ENCODE assay signal across 8 cellular contexts in the genomic region with DNA sequence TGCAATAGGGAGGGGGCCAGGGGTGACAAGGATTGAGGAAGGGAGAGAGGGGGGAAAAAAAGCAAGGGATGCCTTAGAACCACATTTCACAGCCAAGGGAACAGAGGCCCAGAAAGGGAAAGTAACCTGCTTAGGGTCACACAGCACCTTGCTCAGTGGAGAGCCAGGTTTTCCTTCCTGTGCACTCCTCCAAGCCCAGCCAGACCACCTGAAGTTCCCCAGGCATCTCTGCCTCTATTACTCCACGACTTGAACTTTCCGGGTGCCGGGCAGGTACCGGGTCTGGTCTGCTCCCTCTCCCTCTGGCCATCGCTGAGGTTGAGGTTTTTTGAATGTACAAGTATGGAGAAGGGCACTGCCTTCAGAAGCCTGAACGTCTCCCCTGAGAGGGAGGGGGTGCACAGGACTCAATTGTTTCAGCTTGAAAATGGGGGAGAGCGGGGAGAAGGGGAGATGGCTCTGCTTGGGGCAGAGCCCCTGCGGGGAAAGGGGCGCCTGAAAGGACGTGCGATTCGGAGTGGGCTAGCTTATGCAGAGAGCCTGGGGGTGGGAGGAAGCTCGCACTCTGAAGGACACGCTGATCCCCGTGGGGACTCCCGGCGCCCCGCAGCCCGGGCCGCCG. TPM values are rescaled to one million over a fixed set of nuclear protein-coding genes. Genes with fewer than 3 reads are reported as not detected.
DNase-seq lines count a peak whose midpoint lies in the region; ATAC-seq and TF ChIP-seq lines count a peak whose summit lies in the region.

No MANE protein-coding gene starts in this region.

- peak overlapping the region; percentile 99; the same call in 1 of the 2 replicates for H3K9ac ChIP-seq in iPS-20b (ENCODE audit: low read depth, low read length)

- peaks cover 3% of the 10 kb centered on the region for H3K36me3 Mint-ChIP-seq in T-helper 2 cell treated with Interferon-gamma antibody and Interleukin-4, amounts not matched to agents 5 μg/mL and 100 μg/mL, for 36 hours (ENCODE audit: low read depth)
- H3K36me3 Mint-ChIP-seq in activated T-helper 1 cell treated with anti-CD3 and anti-CD28 coated beads, Interleukin-12 subunit alpha, Interleukin-12 subunit beta, Interleukin-2, Interleukin-4 antibody, amounts not matched to agents 30 ng/mL and 10 ng/mL and 1 ng/mL, durations not matched to agents 14 hours and 24 hours and 36 hours (ENCODE audit: low read depth), result no peaks in the 10 kb centered on the region

- no peak for DNase-seq in T-helper 2 cell treated with Interferon-gamma antibody and Interleukin-4, amounts not matched to agents 5 μg/mL and 100 μg/mL, for 36 hours (ENCODE audit: low spot score)
- DNase-seq in T-helper 2 cell, result no peak
- no peak for DNase-seq in activated T-helper 1 cell treated with anti-CD3 and anti-CD28 coated beads, Interleukin-12 subunit alpha, Interleukin-12 subunit beta, Interleukin-2, Interleukin-4 antibody, amounts not matched to agents 30 ng/mL and 10 ng/mL and 1 ng/mL, durations not matched to agents 14 hours and 24 hours and 36 hours (ENCODE audit: low spot score)
- no peak for DNase-seq in thoracic aorta (ENCODE audit: low spot score)
- no peak for DNase-seq in effector CD4-positive, alpha-beta T cell

- H3K9me3 ChIP-seq in iPS-20b (ENCODE audit: insufficient read depth, low read depth, low read length), result no peaks in the 10 kb centered on the region
- H3K9me3 ChIP-seq in thoracic aorta, result no peaks in the 10 kb centered on the region

- TF ChIP-seq CTCF in thoracic aorta (IDR thresholded peaks at IDR 0.05), result no peak

- ATAC-seq in thoracic aorta (ENCODE audit: insufficient number of reproducible peaks, low FRiP score, low read depth), result no peak
- ATAC-seq in esophagus mucosa, result no peak
- no peak for ATAC-seq in GM21737 (IDR thresholded peaks at IDR 0.05; ENCODE audit: unreplicated experiment)

- H3K27ac ChIP-seq in iPS-20b (ENCODE audit: low read length) (peak overlapping the region; percentile 99), thoracic aorta (peak overlapping the region; percentile 100)

- H3K27me3 Mint-ChIP-seq in T-helper 2 cell treated with Interferon-gamma antibody and Interleukin-4, amounts not matched to agents 5 μg/mL and 100 μg/mL, for 36 hours (ENCODE audit: low read depth), result peaks cover 7% of the 10 kb centered on the region
- H3K27me3 Mint-ChIP-seq in activated T-helper 1 cell treated with anti-CD3 and anti-CD28 coated beads, Interleukin-12 subunit alpha, Interleukin-12 subunit beta, Interleukin-2, Interleukin-4 antibody, amounts not matched to agents 30 ng/mL and 10 ng/mL and 1 ng/mL, durations not matched to agents 14 hours and 24 hours and 36 hours (ENCODE audit: insufficient read depth), result peaks cover 9% of the 10 kb centered on the region

- H3K36me3 ChIP-seq in iPS-20b (ENCODE audit: insufficient read depth, low read depth, low read length) (peaks cover 25% of the 10 kb centered on the region), thoracic aorta (peaks cover under 1% of the 10 kb centered on the region)

- peak overlapping the region; percentile 99 for H3K4me3 Mint-ChIP-seq in T-helper 2 cell treated with Interferon-gamma antibody and Interleukin-4, amounts not matched to agents 5 μg/mL and 100 μg/mL, for 36 hours
- peak overlapping the region; percentile 92 for H3K4me3 Mint-ChIP-seq in activated T-helper 1 cell treated with anti-CD3 and anti-CD28 coated beads, Interleukin-12 subunit alpha, Interleukin-12 subunit beta, Interleukin-2, Interleukin-4 antibody, amounts not matched to agents 30 ng/mL and 10 ng/mL and 1 ng/mL, durations not matched to agents 14 hours and 24 hours and 36 hours

- peaks cover 39% of the 10 kb centered on the region for H3K4me1 ChIP-seq in iPS-20b (ENCODE audit: insufficient read depth, low read length)
- H3K4me1 ChIP-seq in thoracic aorta (ENCODE audit: control insufficient read depth in 1 of 2, low read depth in 2 of 2), result peaks cover 47 to 84% of the 10 kb centered on the region in 2 donors

- H3K4me1 Mint-ChIP-seq in T-helper 2 cell treated with Interferon-gamma antibody and Interleukin-4, amounts not matched to agents 5 μg/mL and 100 μg/mL, for 36 hours (ENCODE audit: low read depth), result peaks cover 22% of the 10 kb centered on the region
- H3K4me1 Mint-ChIP-seq in activated T-helper 1 cell treated with anti-CD3 and anti-CD28 coated beads, Interleukin-12 subunit alpha, Interleukin-12 subunit beta, Interleukin-2, Interleukin-4 antibody, amounts not matched to agents 30 ng/mL and 10 ng/mL and 1 ng/mL, durations not matched to agents 14 hours and 24 hours and 36 hours (ENCODE audit: low read depth), result peaks cover 15% of the 10 kb centered on the region

- H3K9me3 Mint-ChIP-seq in T-helper 2 cell treated with Interferon-gamma antibody and Interleukin-4, amounts not matched to agents 5 μg/mL and 100 μg/mL, for 36 hours, result no peaks in the 10 kb centered on the region
- H3K9me3 Mint-ChIP-seq in activated T-helper 1 cell treated with anti-CD3 and anti-CD28 coated beads, Interleukin-12 subunit alpha, Interleukin-12 subunit beta, Interleukin-2, Interleukin-4 antibody, amounts not matched to agents 30 ng/mL and 10 ng/mL and 1 ng/mL, durations not matched to agents 14 hours and 24 hours and 36 hours, result no peaks in the 10 kb centered on the region

- intact Hi-C loops in activated T-helper 1 cell treated with anti-CD3 and anti-CD28 coated beads, Interleukin-12 subunit alpha, Interleukin-12 subunit beta, Interleukin-2, Interleukin-4 antibody, amounts not matched to agents 30 ng/mL and 10 ng/mL and 1 ng/mL, durations not matched to agents 14 hours and 24 hours and 36 hours (cut with micrococcal nuclease), result loop anchor here (1.0 to 10.0 kb wide), 5 partner anchors 14 to 821 kb away; a partner anchor contains a TSS

- peak overlapping the region; percentile 95 for H3K4me3 ChIP-seq in iPS-20b (ENCODE audit: low read length)
- peak overlapping the region; percentile 89 for H3K4me3 ChIP-seq in thoracic aorta

- peak overlapping the region; percentile 95 for H3K27ac Mint-ChIP-seq in T-helper 2 cell treated with Interferon-gamma antibody and Interleukin-4, amounts not matched to agents 5 μg/mL and 100 μg/mL, for 36 hours
- peak overlapping the region; percentile 90 for H3K27ac Mint-ChIP-seq in activated T-helper 1 cell treated with anti-CD3 and anti-CD28 coated beads, Interleukin-12 subunit alpha, Interleukin-12 subunit beta, Interleukin-2, Interleukin-4 antibody, amounts not matched to agents 30 ng/mL and 10 ng/mL and 1 ng/mL, durations not matched to agents 14 hours and 24 hours and 36 hours

- no peaks in the 10 kb centered on the region for H3K27me3 ChIP-seq in iPS-20b (ENCODE audit: insufficient read depth, low read length)
- no peaks in the 10 kb centered on the region for H3K27me3 ChIP-seq in thoracic aorta (replicated peaks; ENCODE audit: insufficient read depth)

RNA-seq across cellular contexts. Expression of a gene that starts 0.5 kb away (rescaled TPM):
- total RNA-seq in activated T-helper 1 cell treated with anti-CD3 and anti-CD28 coated beads, Interleukin-12 subunit alpha, Interleukin-12 subunit beta, Interleukin-2, Interleukin-4 antibody, amounts not matched to agents 30 ng/mL and 10 ng/mL and 1 ng/mL, durations not matched to agents 14 hours and 24 hours and 36 hours, result 24.1 and 25.3 TPM in 2 replicates
- total RNA-seq in thoracic aorta, result 100 to 1,000 TPM; 367 to 480 TPM
- 23.8 TPM for total RNA-seq in esophagus mucosa

RNA-seq across cellular contexts. Expression of a gene that starts 35.8 kb away (rescaled TPM):
- 9.7 and 13.5 TPM in 2 replicates for total RNA-seq in activated T-helper 1 cell treated with anti-CD3 and anti-CD28 coated beads, Interleukin-12 subunit alpha, Interleukin-12 subunit beta, Interleukin-2, Interleukin-4 antibody, amounts not matched to agents 30 ng/mL and 10 ng/mL and 1 ng/mL, durations not matched to agents 14 hours and 24 hours and 36 hours
- total RNA-seq in thoracic aorta (10 to 100 TPM; 30.8 to 34.9 TPM), esophagus mucosa (1.0 TPM)

Comparison
In these comparisons a context has a peak if more than half of its experiments do, and no peak if none do; other contexts are left out.
1. RNA of a gene that starts 0.5 kb away (total RNA-seq): 367 to 480 TPM in thoracic aorta; 24.1 to 25.3 TPM in activated T-helper 1 cell treated with anti-CD3 and anti-CD28 coated beads, Interleukin-12 subunit alpha, Interleukin-12 subunit beta, Interleukin-2, Interleukin-4 antibody, amounts not matched to agents 30 ng/mL and 10 ng/mL and 1 ng/mL, durations not matched to agents 14 hours and 24 hours and 36 hours and 23.8 TPM in esophagus mucosa (single experiment); every median in the first group is over 10 times any median in the second.